Comparison of ENCODE assay signal across 8 cellular contexts in the genomic region with DNA sequence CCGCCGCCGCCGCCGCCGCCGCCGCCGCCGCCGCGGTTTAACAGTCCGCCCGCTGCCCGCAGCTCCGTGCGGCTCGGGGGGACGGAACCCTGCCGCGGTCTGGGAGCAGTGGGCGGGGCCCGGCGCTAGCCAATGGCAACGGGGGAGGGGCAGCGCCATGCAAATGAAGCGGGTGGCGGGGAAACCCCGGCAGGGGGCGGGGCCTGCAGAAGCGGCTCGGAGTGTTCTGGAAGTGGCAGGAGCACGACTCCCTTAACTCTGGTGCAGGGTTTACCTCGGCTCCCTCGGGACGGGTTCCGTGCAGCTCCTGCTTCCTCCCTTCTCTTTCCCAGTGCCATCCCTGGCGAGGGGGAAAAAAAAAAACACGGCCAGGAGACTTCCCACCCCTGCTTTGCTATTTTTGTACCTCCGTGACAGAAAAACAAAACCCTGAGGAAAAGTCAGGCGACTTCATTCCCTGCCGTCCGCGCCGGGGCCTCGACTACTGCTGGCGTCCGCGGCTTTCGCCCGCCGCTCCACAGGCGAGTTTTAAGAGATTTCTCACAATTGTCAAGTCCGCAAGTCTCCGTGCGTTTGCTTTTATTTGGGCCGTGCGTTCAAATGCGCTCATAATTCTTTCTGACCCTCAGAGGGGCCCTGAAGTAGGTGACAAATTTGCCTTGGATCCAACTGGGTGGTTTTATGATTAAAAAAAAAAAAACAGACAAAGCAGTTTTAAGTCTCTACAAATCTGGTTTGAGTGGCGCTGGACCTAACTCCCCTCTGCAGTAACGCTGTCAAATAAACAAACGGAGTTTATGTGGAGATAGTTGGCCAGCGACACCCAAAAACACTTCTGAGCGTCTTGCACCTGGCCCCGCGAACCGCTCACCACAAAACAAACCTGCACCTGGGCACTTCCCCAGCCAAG. TPM values are rescaled to one million over a fixed set of nuclear protein-coding genes. Genes with fewer than 3 reads are reported as not detected.
DNase-seq lines count a peak whose midpoint lies in the region; ATAC-seq and TF ChIP-seq lines count a peak whose summit lies in the region.

A gene with protein sequence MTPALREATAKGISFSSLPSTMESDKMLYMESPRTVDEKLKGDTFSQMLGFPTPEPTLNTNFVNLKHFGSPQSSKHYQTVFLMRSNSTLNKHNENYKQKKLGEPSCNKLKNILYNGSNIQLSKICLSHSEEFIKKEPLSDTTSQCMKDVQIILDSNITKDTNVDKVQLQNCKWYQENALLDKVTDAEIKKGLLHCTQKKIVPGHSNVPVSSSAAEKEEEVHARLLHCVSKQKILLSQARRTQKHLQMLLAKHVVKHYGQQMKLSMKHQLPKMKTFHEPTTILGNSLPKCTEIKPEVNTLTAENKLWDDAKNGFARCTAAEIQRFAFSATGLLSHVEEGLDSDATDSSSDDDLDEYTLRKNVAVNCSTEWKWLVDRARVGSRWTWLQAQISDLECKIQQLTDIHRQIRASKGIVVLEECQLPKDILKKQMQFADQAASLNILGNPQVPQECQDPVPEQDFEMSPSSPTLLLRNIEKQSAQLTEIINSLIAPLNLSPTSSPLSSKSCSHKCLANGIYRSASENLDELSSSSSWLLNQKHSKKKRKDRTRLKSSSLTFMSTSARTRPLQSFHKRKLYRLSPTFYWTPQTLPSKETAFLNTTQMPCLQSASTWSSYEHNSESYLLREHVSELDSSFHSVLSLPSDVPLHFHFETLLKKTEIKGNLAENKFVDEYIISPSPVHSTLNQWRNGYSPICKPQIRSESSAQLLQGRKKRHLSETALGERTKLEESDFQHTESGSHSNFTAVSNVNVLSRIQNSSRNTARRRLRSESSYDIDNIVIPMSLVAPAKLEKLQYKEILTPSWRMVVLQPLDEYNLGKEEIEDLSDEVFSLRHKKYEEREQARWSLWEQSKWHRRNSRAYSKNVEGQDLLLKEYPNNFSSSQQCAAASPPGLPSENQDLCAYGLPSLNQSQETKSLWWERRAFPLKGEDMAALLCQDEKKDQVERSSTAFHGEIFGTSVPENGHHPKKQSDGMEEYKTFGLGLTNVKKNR (minus strand): TSS at position 101 of the 910 bp plus-strand sequence. CDS start 16,827 bp downstream, outside the sequence.

- H3K27ac Mint-ChIP-seq in activated naive CD8-positive, alpha-beta T cell treated with anti-CD3 and anti-CD28 coated beads for 36 hours: peak within 1 kb of the TSS; percentile 99
- peak within 1 kb of the TSS; percentile 100 for H3K27ac Mint-ChIP-seq in osteocyte (ENCODE audit: unreplicated experiment)

- intact Hi-C loops in head of caudate nucleus (cut with DNase I): loop anchor here (5.0 kb wide), 2 partner anchors 169 to 239 kb away; a partner anchor contains a TSS

- H3K27me3 ChIP-seq in thoracic aorta (replicated peaks; ENCODE audit: insufficient read depth): no peaks in the 10 kb centered on the region

- no peaks in the 10 kb centered on the region for H3K9me3 Mint-ChIP-seq in activated naive CD8-positive, alpha-beta T cell treated with anti-CD3 and anti-CD28 coated beads for 36 hours
- no peaks in the 10 kb centered on the region for H3K9me3 Mint-ChIP-seq in osteocyte (ENCODE audit: unreplicated experiment)

- DNase-seq in GM10248 (ENCODE audit: extremely low spot score) (peak; percentile 95), NCI-H1092 treated with DMSO at 0.1 percent for 48 hours (lab: John Stamatoyannopoulos, UW) (peak; percentile 94), head of caudate nucleus (peak; percentile 97 to 100 (median 99)), osteocyte (ENCODE audit: extremely low spot score, unreplicated experiment) (peak; percentile 100), thoracic aorta (ENCODE audit: low spot score) (peak; percentile 94)
- peak; percentile 95 for DNase-seq in activated naive CD8-positive, alpha-beta T cell treated with anti-CD3 and anti-CD28 coated beads for 36 hours

- CTCF ChIA-PET in GM10248 (lab: Yijun Ruan, JAX): interaction anchor here (0.9 to 2.0 kb wide), 2 partner anchors 15 to 27 kb away, joined by 3 to 6 read pairs; no protein-coding TSS in a partner anchor

- no peaks in the 10 kb centered on the region for H3K27me3 Mint-ChIP-seq in activated naive CD8-positive, alpha-beta T cell treated with anti-CD3 and anti-CD28 coated beads for 36 hours
- H3K27me3 Mint-ChIP-seq in osteocyte (ENCODE audit: unreplicated experiment): peaks cover 25% of the 10 kb centered on the region

- no peaks in the 10 kb centered on the region for H3K36me3 ChIP-seq in thoracic aorta

- TF ChIP-seq CTCF in GM10248 (IDR thresholded peaks at IDR 0.05; ENCODE audit: control extremely low read depth, extremely low read depth, low read depth, missing control alignments) (no peak), osteocyte (IDR thresholded peaks at IDR 0.05) (no peak), thoracic aorta (IDR thresholded peaks at IDR 0.05) (no peak)

- no peaks in the 10 kb centered on the region for H3K9me3 ChIP-seq in thoracic aorta

- ATAC-seq in HG02623 (IDR thresholded peaks at IDR 0.05; ENCODE audit: unreplicated experiment) (peak; percentile 65), SK-N-SH treated with all-trans-retinoic acid at 6 μM for 48 hours (peak; percentile 86), thoracic aorta (ENCODE audit: insufficient number of reproducible peaks, low FRiP score, low read depth) (peak; percentile 84)

- peak within 1 kb of the TSS; percentile 88 to 99 for H3K27ac ChIP-seq in thoracic aorta

- no peaks in the 10 kb centered on the region for H3K36me3 Mint-ChIP-seq in activated naive CD8-positive, alpha-beta T cell treated with anti-CD3 and anti-CD28 coated beads for 36 hours
- H3K36me3 Mint-ChIP-seq in osteocyte (ENCODE audit: unreplicated experiment): no peaks in the 10 kb centered on the region

- H3K4me1 Mint-ChIP-seq in activated naive CD8-positive, alpha-beta T cell treated with anti-CD3 and anti-CD28 coated beads for 36 hours: peaks cover 30% of the 10 kb centered on the region
- H3K4me1 Mint-ChIP-seq in osteocyte (ENCODE audit: unreplicated experiment): peaks cover 33% of the 10 kb centered on the region

- peak within 1 kb of the TSS; percentile 91 for H3K4me3 Mint-ChIP-seq in activated naive CD8-positive, alpha-beta T cell treated with anti-CD3 and anti-CD28 coated beads for 36 hours
- peak within 1 kb of the TSS; percentile 96 for H3K4me3 Mint-ChIP-seq in osteocyte (ENCODE audit: unreplicated experiment)

- peak within 1 kb of the TSS; percentile 76 for H3K4me3 ChIP-seq in thoracic aorta

- H3K4me1 ChIP-seq in thoracic aorta (ENCODE audit: control insufficient read depth in 1 of 2, low read depth in 2 of 2): peaks cover 11 to 32% of the 10 kb centered on the region in 2 donors

- POLR2A ChIA-PET in GM10248 (lab: Yijun Ruan, JAX): interaction anchor here (0.8 kb wide), 1 partner anchor 171 kb away, joined by 3 read pairs; no protein-coding TSS in a partner anchor

TF ChIP-seq in SK-N-SH treated with all-trans-retinoic acid at 6 μM for 48 hours, 23 proteins besides CTCF, POLR2A, EP300 and RAD21 (continues in another document):
- TF ChIP-seq ZC3H10 (CRISPR knock-in tag; IDR thresholded peaks at IDR 0.05) (no peak), BACH2 (CRISPR knock-in tag; IDR thresholded peaks at IDR 0.05; ENCODE audit: borderline replicate concordance) (no peak), GLIS3 (CRISPR knock-in tag; IDR thresholded peaks at IDR 0.05) (no peak), ZNF70 (CRISPR knock-in tag; IDR thresholded peaks at IDR 0.05) (no peak), TCF4 (CRISPR knock-in tag; IDR thresholded peaks at IDR 0.05; ENCODE audit: borderline replicate concordance) (no peak), ZFP3 (CRISPR knock-in tag; IDR thresholded peaks at IDR 0.05) (no peak), TOX (CRISPR knock-in tag; IDR thresholded peaks at IDR 0.05; ENCODE audit: borderline replicate concordance) (no peak), ARNTL (CRISPR knock-in tag; IDR thresholded peaks at IDR 0.05; ENCODE audit: borderline replicate concordance, low read depth) (no peak)
- TF ChIP-seq, protein P1, sequence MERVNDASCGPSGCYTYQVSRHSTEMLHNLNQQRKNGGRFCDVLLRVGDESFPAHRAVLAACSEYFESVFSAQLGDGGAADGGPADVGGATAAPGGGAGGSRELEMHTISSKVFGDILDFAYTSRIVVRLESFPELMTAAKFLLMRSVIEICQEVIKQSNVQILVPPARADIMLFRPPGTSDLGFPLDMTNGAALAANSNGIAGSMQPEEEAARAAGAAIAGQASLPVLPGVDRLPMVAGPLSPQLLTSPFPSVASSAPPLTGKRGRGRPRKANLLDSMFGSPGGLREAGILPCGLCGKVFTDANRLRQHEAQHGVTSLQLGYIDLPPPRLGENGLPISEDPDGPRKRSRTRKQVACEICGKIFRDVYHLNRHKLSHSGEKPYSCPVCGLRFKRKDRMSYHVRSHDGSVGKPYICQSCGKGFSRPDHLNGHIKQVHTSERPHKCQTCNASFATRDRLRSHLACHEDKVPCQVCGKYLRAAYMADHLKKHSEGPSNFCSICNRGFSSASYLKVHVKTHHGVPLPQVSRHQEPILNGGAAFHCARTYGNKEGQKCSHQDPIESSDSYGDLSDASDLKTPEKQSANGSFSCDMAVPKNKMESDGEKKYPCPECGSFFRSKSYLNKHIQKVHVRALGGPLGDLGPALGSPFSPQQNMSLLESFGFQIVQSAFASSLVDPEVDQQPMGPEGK (CRISPR knock-in tag; IDR thresholded peaks at IDR 0.05; ENCODE audit: borderline replicate concordance): no peak
- TF ChIP-seq, protein P2, sequence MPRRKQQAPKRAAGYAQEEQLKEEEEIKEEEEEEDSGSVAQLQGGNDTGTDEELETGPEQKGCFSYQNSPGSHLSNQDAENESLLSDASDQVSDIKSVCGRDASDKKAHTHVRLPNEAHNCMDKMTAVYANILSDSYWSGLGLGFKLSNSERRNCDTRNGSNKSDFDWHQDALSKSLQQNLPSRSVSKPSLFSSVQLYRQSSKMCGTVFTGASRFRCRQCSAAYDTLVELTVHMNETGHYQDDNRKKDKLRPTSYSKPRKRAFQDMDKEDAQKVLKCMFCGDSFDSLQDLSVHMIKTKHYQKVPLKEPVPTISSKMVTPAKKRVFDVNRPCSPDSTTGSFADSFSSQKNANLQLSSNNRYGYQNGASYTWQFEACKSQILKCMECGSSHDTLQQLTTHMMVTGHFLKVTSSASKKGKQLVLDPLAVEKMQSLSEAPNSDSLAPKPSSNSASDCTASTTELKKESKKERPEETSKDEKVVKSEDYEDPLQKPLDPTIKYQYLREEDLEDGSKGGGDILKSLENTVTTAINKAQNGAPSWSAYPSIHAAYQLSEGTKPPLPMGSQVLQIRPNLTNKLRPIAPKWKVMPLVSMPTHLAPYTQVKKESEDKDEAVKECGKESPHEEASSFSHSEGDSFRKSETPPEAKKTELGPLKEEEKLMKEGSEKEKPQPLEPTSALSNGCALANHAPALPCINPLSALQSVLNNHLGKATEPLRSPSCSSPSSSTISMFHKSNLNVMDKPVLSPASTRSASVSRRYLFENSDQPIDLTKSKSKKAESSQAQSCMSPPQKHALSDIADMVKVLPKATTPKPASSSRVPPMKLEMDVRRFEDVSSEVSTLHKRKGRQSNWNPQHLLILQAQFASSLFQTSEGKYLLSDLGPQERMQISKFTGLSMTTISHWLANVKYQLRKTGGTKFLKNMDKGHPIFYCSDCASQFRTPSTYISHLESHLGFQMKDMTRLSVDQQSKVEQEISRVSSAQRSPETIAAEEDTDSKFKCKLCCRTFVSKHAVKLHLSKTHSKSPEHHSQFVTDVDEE (CRISPR knock-in tag; IDR thresholded peaks at IDR 0.05): no peak

RNA-seq across cellular contexts. Expression of the gene that starts here (rescaled TPM):
- 1 to 10 TPM; 2.6 to 3.7 TPM for total RNA-seq in activated naive CD8-positive, alpha-beta T cell treated with anti-CD3 and anti-CD28 coated beads for 36 hours
- total RNA-seq in osteocyte (21.0 and 23.0 TPM in 2 replicates), thoracic aorta (10 to 100 TPM; 35.1 to 77.2 TPM)

Comparison
In these comparisons a context has a peak if more than half of its experiments do, and no peak if none do; other contexts are left out.
1. Peak in every context shown above with its lines: DNase-seq, ATAC-seq, H3K4me3 ChIP-seq and H3K27ac ChIP-seq.